In the genomic region with DNA sequence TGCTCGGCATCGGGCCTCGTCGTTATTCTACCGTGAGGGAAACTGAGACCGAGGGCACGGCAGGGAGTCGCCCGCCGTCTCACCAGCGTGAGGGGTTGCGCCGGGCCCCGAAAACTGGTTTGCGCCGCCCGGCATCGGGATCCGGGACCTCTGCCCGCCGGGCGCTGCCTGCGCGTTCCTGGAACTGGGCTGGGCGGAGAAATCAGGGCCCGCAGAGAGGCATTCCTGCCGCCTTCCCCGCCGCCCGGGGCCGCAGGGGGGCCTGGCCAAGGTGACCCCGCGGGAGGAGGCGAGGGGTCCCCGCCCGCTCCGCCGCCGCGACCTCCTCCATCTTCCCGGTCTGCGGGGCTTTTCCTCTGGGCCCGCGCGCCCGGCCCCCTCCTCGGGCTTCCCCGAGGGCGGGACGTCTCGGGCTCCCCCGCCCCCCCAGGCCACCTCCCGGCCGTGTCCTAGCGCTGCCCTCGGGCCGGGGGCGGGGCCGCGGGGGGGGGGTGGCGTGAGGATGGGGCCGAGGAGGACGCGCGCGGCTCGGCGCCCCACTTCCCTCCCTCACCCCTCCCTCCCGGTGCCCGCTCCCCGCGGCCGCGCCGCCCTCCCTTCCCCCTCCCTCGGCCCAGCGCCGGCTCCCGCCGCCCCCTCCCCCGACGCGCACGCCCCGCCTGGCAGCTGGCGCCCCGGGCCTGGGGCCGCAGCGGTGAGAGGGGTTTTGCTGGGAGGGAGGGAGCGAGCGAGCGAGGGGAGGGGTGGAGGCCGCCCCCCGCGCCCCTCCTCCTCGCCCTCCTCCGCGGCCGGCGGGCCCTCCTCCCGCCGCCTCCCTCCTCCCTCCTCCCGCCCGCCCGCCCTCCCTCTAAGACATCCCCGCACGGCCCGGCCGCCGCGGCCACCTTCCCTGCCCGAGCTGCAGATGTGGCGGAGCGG, we compare ENCODE assay signal across 1 cellular context.
TF ChIP-seq lines count a peak whose summit lies in the region.

Gene GLIS2 (plus strand): TSS at position 883 of the 918 bp plus-strand sequence. CDS start 16,214 bp downstream, outside the sequence.

TF ChIP-seq in HEK293, 187 proteins besides CTCF, POLR2A, EP300 and RAD21 (continued from another document and continues in another):
- TF ChIP-seq, protein P1, sequence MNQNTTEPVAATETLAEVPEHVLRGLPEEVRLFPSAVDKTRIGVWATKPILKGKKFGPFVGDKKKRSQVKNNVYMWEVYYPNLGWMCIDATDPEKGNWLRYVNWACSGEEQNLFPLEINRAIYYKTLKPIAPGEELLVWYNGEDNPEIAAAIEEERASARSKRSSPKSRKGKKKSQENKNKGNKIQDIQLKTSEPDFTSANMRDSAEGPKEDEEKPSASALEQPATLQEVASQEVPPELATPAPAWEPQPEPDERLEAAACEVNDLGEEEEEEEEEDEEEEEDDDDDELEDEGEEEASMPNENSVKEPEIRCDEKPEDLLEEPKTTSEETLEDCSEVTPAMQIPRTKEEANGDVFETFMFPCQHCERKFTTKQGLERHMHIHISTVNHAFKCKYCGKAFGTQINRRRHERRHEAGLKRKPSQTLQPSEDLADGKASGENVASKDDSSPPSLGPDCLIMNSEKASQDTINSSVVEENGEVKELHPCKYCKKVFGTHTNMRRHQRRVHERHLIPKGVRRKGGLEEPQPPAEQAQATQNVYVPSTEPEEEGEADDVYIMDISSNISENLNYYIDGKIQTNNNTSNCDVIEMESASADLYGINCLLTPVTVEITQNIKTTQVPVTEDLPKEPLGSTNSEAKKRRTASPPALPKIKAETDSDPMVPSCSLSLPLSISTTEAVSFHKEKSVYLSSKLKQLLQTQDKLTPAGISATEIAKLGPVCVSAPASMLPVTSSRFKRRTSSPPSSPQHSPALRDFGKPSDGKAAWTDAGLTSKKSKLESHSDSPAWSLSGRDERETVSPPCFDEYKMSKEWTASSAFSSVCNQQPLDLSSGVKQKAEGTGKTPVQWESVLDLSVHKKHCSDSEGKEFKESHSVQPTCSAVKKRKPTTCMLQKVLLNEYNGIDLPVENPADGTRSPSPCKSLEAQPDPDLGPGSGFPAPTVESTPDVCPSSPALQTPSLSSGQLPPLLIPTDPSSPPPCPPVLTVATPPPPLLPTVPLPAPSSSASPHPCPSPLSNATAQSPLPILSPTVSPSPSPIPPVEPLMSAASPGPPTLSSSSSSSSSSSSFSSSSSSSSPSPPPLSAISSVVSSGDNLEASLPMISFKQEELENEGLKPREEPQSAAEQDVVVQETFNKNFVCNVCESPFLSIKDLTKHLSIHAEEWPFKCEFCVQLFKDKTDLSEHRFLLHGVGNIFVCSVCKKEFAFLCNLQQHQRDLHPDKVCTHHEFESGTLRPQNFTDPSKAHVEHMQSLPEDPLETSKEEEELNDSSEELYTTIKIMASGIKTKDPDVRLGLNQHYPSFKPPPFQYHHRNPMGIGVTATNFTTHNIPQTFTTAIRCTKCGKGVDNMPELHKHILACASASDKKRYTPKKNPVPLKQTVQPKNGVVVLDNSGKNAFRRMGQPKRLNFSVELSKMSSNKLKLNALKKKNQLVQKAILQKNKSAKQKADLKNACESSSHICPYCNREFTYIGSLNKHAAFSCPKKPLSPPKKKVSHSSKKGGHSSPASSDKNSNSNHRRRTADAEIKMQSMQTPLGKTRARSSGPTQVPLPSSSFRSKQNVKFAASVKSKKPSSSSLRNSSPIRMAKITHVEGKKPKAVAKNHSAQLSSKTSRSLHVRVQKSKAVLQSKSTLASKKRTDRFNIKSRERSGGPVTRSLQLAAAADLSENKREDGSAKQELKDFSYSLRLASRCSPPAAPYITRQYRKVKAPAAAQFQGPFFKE (tag by site-specific recombination; IDR thresholded peaks at IDR 0.05; ENCODE audit: borderline replicate concordance) = no peak
- TF ChIP-seq ELK4 (IDR thresholded peaks at IDR 0.05; ENCODE audit: borderline replicate concordance, low read depth, low read length) (no peak), ZXDB (tag by site-specific recombination; IDR thresholded peaks at IDR 0.05) (peak; percentile 33; the same call in 1 of the 2 replicates), ZNF202 (tag by site-specific recombination; IDR thresholded peaks at IDR 0.05; ENCODE audit: borderline replicate concordance) (no peak), ZNF792 (tag by site-specific recombination; IDR thresholded peaks at IDR 0.05) (no peak), PRDM1 (tag by site-specific recombination; IDR thresholded peaks at IDR 0.05) (no peak), ZNF600 (tag by site-specific recombination; IDR thresholded peaks at IDR 0.05) (peak; percentile 49; the same call in 1 of the 2 replicates), ZFP69B (tag by site-specific recombination; IDR thresholded peaks at IDR 0.05) (no peak), HOXD13 (CRISPR knock-in tag; IDR thresholded peaks at IDR 0.05; ENCODE audit: borderline replicate concordance) (no peak), MYNN (tag by site-specific recombination; IDR thresholded peaks at IDR 0.05; ENCODE audit: borderline replicate concordance) (no peak), ZNF354C (tag by site-specific recombination; IDR thresholded peaks at IDR 0.05; ENCODE audit: borderline replicate concordance, low read depth) (no peak), ZBTB20 (tag by site-specific recombination; IDR thresholded peaks at IDR 0.05) (peak; percentile 96), ZNF184 (tag by site-specific recombination; IDR thresholded peaks at IDR 0.05) (0 out of 2 replicates have a peak, but pooled peaks have one; percentile 20), ZBTB44 (tag by site-specific recombination; IDR thresholded peaks at IDR 0.05) (no peak), ZNF629 (tag by site-specific recombination; IDR thresholded peaks at IDR 0.05) (no peak), ZNF660 (tag by site-specific recombination; IDR thresholded peaks at IDR 0.05) (peak; percentile 20; the same call in 1 of the 2 replicates), ZEB2 (tag by site-specific recombination; IDR thresholded peaks at IDR 0.05) (0 out of 2 replicates have a peak, but pooled peaks have one; percentile 7), ZBTB8A (tag by site-specific recombination; IDR thresholded peaks at IDR 0.05) (peak; percentile 96)
- TF ChIP-seq, protein P2, sequence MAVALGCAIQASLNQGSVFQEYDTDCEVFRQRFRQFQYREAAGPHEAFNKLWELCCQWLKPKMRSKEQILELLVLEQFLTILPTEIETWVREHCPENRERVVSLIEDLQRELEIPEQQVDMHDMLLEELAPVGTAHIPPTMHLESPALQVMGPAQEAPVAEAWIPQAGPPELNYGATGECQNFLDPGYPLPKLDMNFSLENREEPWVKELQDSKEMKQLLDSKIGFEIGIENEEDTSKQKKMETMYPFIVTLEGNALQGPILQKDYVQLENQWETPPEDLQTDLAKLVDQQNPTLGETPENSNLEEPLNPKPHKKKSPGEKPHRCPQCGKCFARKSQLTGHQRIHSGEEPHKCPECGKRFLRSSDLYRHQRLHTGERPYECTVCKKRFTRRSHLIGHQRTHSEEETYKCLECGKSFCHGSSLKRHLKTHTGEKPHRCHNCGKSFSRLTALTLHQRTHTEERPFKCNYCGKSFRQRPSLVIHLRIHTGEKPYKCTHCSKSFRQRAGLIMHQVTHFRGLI (tag by site-specific recombination; IDR thresholded peaks at IDR 0.05) = no peak
- TF ChIP-seq, protein P3, sequence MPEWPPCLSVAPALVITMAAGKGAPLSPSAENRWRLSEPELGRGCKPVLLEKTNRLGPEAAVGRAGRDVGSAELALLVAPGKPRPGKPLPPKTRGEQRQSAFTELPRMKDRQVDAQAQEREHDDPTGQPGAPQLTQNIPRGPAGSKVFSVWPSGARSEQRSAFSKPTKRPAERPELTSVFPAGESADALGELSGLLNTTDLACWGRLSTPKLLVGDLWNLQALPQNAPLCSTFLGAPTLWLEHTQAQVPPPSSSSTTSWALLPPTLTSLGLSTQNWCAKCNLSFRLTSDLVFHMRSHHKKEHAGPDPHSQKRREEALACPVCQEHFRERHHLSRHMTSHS (tag by site-specific recombination; IDR thresholded peaks at IDR 0.05) = no peak
- TF ChIP-seq, protein P4, sequence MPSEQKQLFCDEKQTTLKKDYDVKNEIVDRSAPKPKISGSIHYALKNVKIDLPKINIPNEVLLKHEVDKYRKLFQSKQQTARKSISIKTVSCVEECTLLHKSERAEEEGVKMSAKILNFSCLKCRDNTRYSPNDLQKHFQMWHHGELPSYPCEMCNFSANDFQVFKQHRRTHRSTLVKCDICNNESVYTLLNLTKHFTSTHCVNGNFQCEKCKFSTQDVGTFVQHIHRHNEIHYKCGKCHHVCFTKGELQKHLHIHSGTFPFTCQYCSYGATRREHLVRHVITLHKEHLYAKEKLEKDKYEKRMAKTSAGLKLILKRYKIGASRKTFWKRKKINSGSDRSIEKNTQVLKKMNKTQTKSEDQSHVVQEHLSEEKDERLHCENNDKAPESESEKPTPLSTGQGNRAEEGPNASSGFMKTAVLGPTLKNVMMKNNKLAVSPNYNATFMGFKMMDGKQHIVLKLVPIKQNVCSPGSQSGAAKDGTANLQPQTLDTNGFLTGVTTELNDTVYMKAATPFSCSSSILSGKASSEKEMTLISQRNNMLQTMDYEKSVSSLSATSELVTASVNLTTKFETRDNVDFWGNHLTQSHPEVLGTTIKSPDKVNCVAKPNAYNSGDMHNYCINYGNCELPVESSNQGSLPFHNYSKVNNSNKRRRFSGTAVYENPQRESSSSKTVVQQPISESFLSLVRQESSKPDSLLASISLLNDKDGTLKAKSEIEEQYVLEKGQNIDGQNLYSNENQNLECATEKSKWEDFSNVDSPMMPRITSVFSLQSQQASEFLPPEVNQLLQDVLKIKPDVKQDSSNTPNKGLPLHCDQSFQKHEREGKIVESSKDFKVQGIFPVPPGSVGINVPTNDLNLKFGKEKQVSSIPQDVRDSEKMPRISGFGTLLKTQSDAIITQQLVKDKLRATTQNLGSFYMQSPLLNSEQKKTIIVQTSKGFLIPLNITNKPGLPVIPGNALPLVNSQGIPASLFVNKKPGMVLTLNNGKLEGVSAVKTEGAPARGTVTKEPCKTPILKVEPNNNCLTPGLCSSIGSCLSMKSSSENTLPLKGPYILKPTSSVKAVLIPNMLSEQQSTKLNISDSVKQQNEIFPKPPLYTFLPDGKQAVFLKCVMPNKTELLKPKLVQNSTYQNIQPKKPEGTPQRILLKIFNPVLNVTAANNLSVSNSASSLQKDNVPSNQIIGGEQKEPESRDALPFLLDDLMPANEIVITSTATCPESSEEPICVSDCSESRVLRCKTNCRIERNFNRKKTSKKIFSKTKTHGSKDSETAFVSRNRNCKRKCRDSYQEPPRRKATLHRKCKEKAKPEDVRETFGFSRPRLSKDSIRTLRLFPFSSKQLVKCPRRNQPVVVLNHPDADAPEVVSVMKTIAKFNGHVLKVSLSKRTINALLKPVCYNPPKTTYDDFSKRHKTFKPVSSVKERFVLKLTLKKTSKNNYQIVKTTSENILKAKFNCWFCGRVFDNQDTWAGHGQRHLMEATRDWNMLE (tag by site-specific recombination; conservative IDR thresholded peaks at IDR 0.05; ENCODE audit: low read depth) = no peak
- TF ChIP-seq, protein P5, sequence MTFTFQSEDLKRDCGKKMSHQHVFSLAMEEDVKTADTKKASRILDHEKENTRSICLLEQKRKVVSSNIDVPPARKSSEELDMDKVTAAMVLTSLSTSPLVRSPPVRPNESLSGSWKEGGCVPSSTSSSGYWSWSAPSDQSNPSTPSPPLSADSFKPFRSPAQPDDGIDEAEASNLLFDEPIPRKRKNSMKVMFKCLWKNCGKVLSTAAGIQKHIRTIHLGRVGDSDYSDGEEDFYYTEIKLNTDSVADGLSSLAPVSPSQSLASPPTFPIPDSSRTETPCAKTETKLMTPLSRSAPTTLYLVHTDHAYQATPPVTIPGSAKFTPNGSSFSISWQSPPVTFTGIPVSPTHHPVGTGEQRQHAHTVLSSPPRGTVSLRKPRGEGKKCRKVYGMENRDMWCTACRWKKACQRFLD (tag by site-specific recombination; IDR thresholded peaks at IDR 0.05) = no peak
- TF ChIP-seq, protein P6, sequence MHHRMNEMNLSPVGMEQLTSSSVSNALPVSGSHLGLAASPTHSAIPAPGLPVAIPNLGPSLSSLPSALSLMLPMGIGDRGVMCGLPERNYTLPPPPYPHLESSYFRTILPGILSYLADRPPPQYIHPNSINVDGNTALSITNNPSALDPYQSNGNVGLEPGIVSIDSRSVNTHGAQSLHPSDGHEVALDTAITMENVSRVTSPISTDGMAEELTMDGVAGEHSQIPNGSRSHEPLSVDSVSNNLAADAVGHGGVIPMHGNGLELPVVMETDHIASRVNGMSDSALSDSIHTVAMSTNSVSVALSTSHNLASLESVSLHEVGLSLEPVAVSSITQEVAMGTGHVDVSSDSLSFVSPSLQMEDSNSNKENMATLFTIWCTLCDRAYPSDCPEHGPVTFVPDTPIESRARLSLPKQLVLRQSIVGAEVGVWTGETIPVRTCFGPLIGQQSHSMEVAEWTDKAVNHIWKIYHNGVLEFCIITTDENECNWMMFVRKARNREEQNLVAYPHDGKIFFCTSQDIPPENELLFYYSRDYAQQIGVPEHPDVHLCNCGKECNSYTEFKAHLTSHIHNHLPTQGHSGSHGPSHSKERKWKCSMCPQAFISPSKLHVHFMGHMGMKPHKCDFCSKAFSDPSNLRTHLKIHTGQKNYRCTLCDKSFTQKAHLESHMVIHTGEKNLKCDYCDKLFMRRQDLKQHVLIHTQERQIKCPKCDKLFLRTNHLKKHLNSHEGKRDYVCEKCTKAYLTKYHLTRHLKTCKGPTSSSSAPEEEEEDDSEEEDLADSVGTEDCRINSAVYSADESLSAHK (tag by site-specific recombination; IDR thresholded peaks at IDR 0.05) = no peak
- TF ChIP-seq, protein P7, sequence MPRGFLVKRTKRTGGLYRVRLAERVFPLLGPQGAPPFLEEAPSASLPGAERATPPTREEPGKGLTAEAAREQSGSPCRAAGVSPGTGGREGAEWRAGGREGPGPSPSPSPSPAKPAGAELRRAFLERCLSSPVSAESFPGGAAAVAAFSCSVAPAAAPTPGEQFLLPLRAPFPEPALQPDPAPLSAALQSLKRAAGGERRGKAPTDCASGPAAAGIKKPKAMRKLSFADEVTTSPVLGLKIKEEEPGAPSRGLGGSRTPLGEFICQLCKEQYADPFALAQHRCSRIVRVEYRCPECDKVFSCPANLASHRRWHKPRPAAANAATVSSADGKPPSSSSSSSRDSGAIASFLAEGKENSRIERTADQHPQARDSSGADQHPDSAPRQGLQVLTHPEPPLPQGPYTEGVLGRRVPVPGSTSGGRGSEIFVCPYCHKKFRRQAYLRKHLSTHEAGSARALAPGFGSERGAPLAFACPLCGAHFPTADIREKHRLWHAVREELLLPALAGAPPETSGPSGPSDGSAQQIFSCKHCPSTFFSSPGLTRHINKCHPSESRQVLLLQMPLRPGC (tag by site-specific recombination; IDR thresholded peaks at IDR 0.05) = no peak
